In genomic region chr10:30968711-30969110, GRCh38 we compare ENCODE assay signal across 1 cellular context.
TF ChIP-seq lines count a peak whose summit lies in the region.

No MANE protein-coding gene starts in this region.

TF ChIP-seq in SK-N-SH treated with all-trans-retinoic acid at 6 μM for 48 hours, 23 proteins besides CTCF, POLR2A, EP300 and RAD21 (continued from another document):
- no peak for TF ChIP-seq PATZ1 (CRISPR knock-in tag; IDR thresholded peaks at IDR 0.05; ENCODE audit: borderline replicate concordance)
- no peak for TF ChIP-seq ZFP3 (CRISPR knock-in tag; IDR thresholded peaks at IDR 0.05)
- no peak for TF ChIP-seq ZNF565 (CRISPR knock-in tag; conservative IDR thresholded peaks at IDR 0.05; ENCODE audit: low read depth)
- TF ChIP-seq SNAI2 (CRISPR knock-in tag; IDR thresholded peaks at IDR 0.05): no peak
- no peak for TF ChIP-seq BACH2 (CRISPR knock-in tag; IDR thresholded peaks at IDR 0.05; ENCODE audit: borderline replicate concordance)
- TF ChIP-seq GLIS3 (CRISPR knock-in tag; IDR thresholded peaks at IDR 0.05): no peak
- TF ChIP-seq TCF4 (CRISPR knock-in tag; IDR thresholded peaks at IDR 0.05; ENCODE audit: borderline replicate concordance): no peak
- TF ChIP-seq RARB (CRISPR knock-in tag; IDR thresholded peaks at IDR 0.05): no peak
- no peak for TF ChIP-seq OSR1 (CRISPR knock-in tag; IDR thresholded peaks at IDR 0.05)
